Comparison of ENCODE assay signal across 29 cellular contexts in genomic region chr12:58342736-58343135, GRCh38.
DNase-seq lines count a peak whose midpoint lies in the region; ATAC-seq and TF ChIP-seq lines count a peak whose summit lies in the region.
"Had no signal": no experiment of that assay in that cellular context is flagged by ENCODE, and none has a peak within 500 bp of the region (broad histone marks: within the 10 kb centered on the region; RNA-seq: fewer than 3 reads in every experiment).

No MANE protein-coding gene starts in this region.

- no peak for ATAC-seq in GM21390 (IDR thresholded peaks at IDR 0.05; ENCODE audit: unreplicated experiment)
- no peak for ATAC-seq in GM21381 (IDR thresholded peaks at IDR 0.05; ENCODE audit: unreplicated experiment)
- no peak for ATAC-seq in HG03139 (IDR thresholded peaks at IDR 0.05; ENCODE audit: unreplicated experiment)
- ATAC-seq: gastrocnemius medialis; K562; stimulated activated memory B cell treated with anti-CD40 and anti-IgM and Interleukin-4, amounts not matched to agents 10 μg/mL and 1 μg/mL and 100 μg/mL, for 72 hours; T-cell had no signal

- no peaks in the 10 kb centered on the region for H4K20me1 ChIP-seq in BLaER1

- H3K27ac Mint-ChIP-seq in nephron = peak overlapping the region in 2 of 3 experiments; percentile 88 to 90
- H3K27ac Mint-ChIP-seq: activated B cell treated with CpG ODN at 0.5 μM for 24 hours; activated CD4-positive, alpha-beta T cell treated with anti-CD3 and anti-CD28 coated beads, Interleukin-2, amount 10 ng/mL, durations not matched to agents 7 days and 5 days; activated naive CD8-positive, alpha-beta T cell treated with anti-CD3 and anti-CD28 coated beads, Interleukin-2, amount 10 ng/mL, durations not matched to agents 7 days and 5 days; activated T-cell treated with anti-CD3 and anti-CD28 coated beads, Interleukin-2, amount 50 U/mL, for 24 hours; B cell; nephron progenitor cell; stimulated activated memory B cell treated with anti-CD40 and anti-IgM and Interleukin-4, amounts not matched to agents 10 μg/mL and 1 μg/mL and 100 μg/mL, for 72 hours; T-cell had no signal

- H3K4me1 Mint-ChIP-seq in nephron = peaks cover 51% of the 10 kb centered on the region
- H3K4me1 Mint-ChIP-seq: activated CD4-positive, alpha-beta T cell treated with anti-CD3 and anti-CD28 coated beads, Interleukin-2, amount 10 ng/mL, durations not matched to agents 7 days and 5 days; activated naive CD8-positive, alpha-beta T cell treated with anti-CD3 and anti-CD28 coated beads, Interleukin-2, amount 10 ng/mL, durations not matched to agents 7 days and 5 days; B cell; stimulated activated memory B cell treated with anti-CD40 and anti-IgM and Interleukin-4, amounts not matched to agents 10 μg/mL and 1 μg/mL and 100 μg/mL, for 72 hours had no signal

- no peak for TF ChIP-seq CTCF in nephron (IDR thresholded peaks at IDR 0.05; ENCODE audit: unreplicated experiment in 3 of 3)

- no peak overlapping the region for H3K4me3 Mint-ChIP-seq in nephron
- H3K4me3 Mint-ChIP-seq: activated B cell treated with CpG ODN at 0.5 μM for 24 hours; activated CD4-positive, alpha-beta T cell treated with anti-CD3 and anti-CD28 coated beads, Interleukin-2, amount 10 ng/mL, durations not matched to agents 7 days and 5 days; activated naive CD8-positive, alpha-beta T cell treated with anti-CD3 and anti-CD28 coated beads, Interleukin-2, amount 10 ng/mL, durations not matched to agents 7 days and 5 days; activated T-cell treated with anti-CD3 and anti-CD28 coated beads, Interleukin-2, amount 50 U/mL, for 24 hours; B cell; nephron progenitor cell; stimulated activated memory B cell treated with anti-CD40 and anti-IgM and Interleukin-4, amounts not matched to agents 10 μg/mL and 1 μg/mL and 100 μg/mL, for 72 hours; T-cell had no signal

- no peaks in the 10 kb centered on the region for H3K9me3 ChIP-seq in BLaER1
- H3K9me3 ChIP-seq: ascending aorta, gastrocnemius medialis, SJSA1, upper lobe of left lung had no signal

- DNase-seq in LHCN-M2 (ENCODE audit: low read depth) (peak; percentile 86), dermis blood vessel endothelial cell (peak; percentile 8), DMS53 (lab: John Stamatoyannopoulos, UW) (no peak)
- DNase-seq: ACHN; activated B cell treated with CpG ODN at 0.5 μM for 24 hours; activated CD4-positive, alpha-beta T cell treated with anti-CD3 and anti-CD28 coated beads, Interleukin-2, amount 10 ng/mL, durations not matched to agents 7 days and 5 days; activated gamma-delta T cell treated with Interleukin-2 at 50 U/mL for 16 hours; activated naive CD8-positive, alpha-beta T cell treated with anti-CD3 and anti-CD28 coated beads, Interleukin-2, amount 10 ng/mL, durations not matched to agents 7 days and 5 days; activated T-cell treated with anti-CD3 and anti-CD28 coated beads, Interleukin-2, amount 50 U/mL, for 24 hours; gastrocnemius medialis; kidney glomerular epithelial cell; NCI-H1105; NCI-H187 treated with DMSO at 0.1 percent for 48 hours; NCI-H2171; nephron progenitor cell; RPMI8226; T-cell; upper lobe of left lung had no signal

- no peak overlapping the region for H3K27ac ChIP-seq in BLaER1
- H3K27ac ChIP-seq: ascending aorta, coronary artery, SJSA1, upper lobe of left lung had no signal

- H3K4me2 ChIP-seq in BLaER1 = peak overlapping the region; percentile 46

- H3K36me3 Mint-ChIP-seq in nephron (ENCODE audit: low read depth) = no peaks in the 10 kb centered on the region
- H3K36me3 Mint-ChIP-seq: activated naive CD8-positive, alpha-beta T cell treated with anti-CD3 and anti-CD28 coated beads, Interleukin-2, amount 10 ng/mL, durations not matched to agents 7 days and 5 days; stimulated activated memory B cell treated with anti-CD40 and anti-IgM and Interleukin-4, amounts not matched to agents 10 μg/mL and 1 μg/mL and 100 μg/mL, for 72 hours; T-cell had no signal

- no peak overlapping the region for H3K9ac ChIP-seq in BLaER1

- H3K27me3 Mint-ChIP-seq in nephron (ENCODE audit: low read depth) = peaks cover 4% of the 10 kb centered on the region

- H3K27me3 ChIP-seq in BLaER1 = no peaks in the 10 kb centered on the region
- H3K27me3 ChIP-seq: ascending aorta, gastrocnemius medialis, SJSA1, upper lobe of left lung had no signal

- no peak overlapping the region for H3K4me3 ChIP-seq in BLaER1
- H3K4me3 ChIP-seq: ascending aorta, coronary artery, gastrocnemius medialis, K562, SJSA1, upper lobe of left lung had no signal

- H3K9me3 Mint-ChIP-seq in nephron = no peaks in the 10 kb centered on the region
- H3K9me3 Mint-ChIP-seq: activated B cell treated with CpG ODN at 0.5 μM for 24 hours; activated CD4-positive, alpha-beta T cell treated with anti-CD3 and anti-CD28 coated beads, Interleukin-2, amount 10 ng/mL, durations not matched to agents 7 days and 5 days; activated naive CD8-positive, alpha-beta T cell treated with anti-CD3 and anti-CD28 coated beads, Interleukin-2, amount 10 ng/mL, durations not matched to agents 7 days and 5 days; activated T-cell treated with anti-CD3 and anti-CD28 coated beads, Interleukin-2, amount 50 U/mL, for 24 hours; nephron progenitor cell had no signal

- peaks cover 35% of the 10 kb centered on the region for H3K4me1 ChIP-seq in BLaER1
- H3K4me1 ChIP-seq: ascending aorta had no signal

- no peaks in the 10 kb centered on the region for H3K36me3 ChIP-seq in BLaER1
- H3K36me3 ChIP-seq: ascending aorta, gastrocnemius medialis, SJSA1, upper lobe of left lung had no signal
